ENCODE assay signal across 13 cellular contexts in genomic region chr1:156743367-156744302, GRCh38. TPM values are rescaled to one million over a fixed set of nuclear protein-coding genes. Genes with fewer than 3 reads are reported as not detected.
DNase-seq lines count a peak whose midpoint lies in the region; ATAC-seq, FAIRE-seq and TF ChIP-seq lines count a peak whose summit lies in the region.
"Had no signal": no experiment of that assay in that cellular context is flagged by ENCODE, and none has a peak within 500 bp of the region (broad histone marks: within the 10 kb centered on the region; RNA-seq: fewer than 3 reads in every experiment).

No MANE protein-coding gene starts in this region.

- H3K9me3 Mint-ChIP-seq in activated T-cell treated with anti-CD3 and anti-CD28 coated beads, Interleukin-2, amount 50 U/mL, for 72 hours: no peaks in the 10 kb centered on the region
- no peaks in the 10 kb centered on the region for H3K9me3 Mint-ChIP-seq in astrocyte (ENCODE audit: unreplicated experiment)

- H3K4me3 ChIP-seq in KMS-11 (IDR thresholded peaks at IDR 0.05; ENCODE audit: insufficient read depth, low read depth, low read length): no peak overlapping the region
- H3K4me3 ChIP-seq in astrocyte (ENCODE audit: insufficient read depth, low read depth, low read length): no peak overlapping the region
- H3K4me3 ChIP-seq in neuronal stem cell (ENCODE audit: low read length in 2 of 2): no peak overlapping the region
- no peak overlapping the region for H3K4me3 ChIP-seq in H7 (ENCODE audit: insufficient read depth, low read depth, low read length)
- H3K4me3 ChIP-seq: ovary, thyroid gland had no signal

- no CpG with 5 or more reads among the region's 14 CpGs for WGBS in neuronal stem cell (ENCODE audit: extremely low coverage in 2 of 2, insufficient read length in 2 of 2, insufficient replicate concordance in 1 of 2), 2 donors

- no peak overlapping the region for H2BK120ac ChIP-seq in neuronal stem cell (ENCODE audit: low read depth, low read length)

- no peaks in the 10 kb centered on the region for H3K9me3 ChIP-seq in astrocyte (ENCODE audit: insufficient read depth, low read depth, low read length)
- H3K9me3 ChIP-seq in neuronal stem cell (replicated peaks in 1 of 2; ENCODE audit: control insufficient read depth in 2 of 2, insufficient read depth in 1 of 2, low read depth in 1 of 2, low read length in 2 of 2): no peaks in the 10 kb centered on the region
- H3K9me3 ChIP-seq: ovary, thyroid gland had no signal

- peaks cover 7% of the 10 kb centered on the region for H3K79me1 ChIP-seq in neuronal stem cell (ENCODE audit: low read depth, low read length)

- H3K4me2 ChIP-seq in KMS-11 (peak overlapping the region; percentile 74; the same call in 1 of the 2 replicates), astrocyte (ENCODE audit: low read length) (no peak overlapping the region), neuronal stem cell (ENCODE audit: insufficient read depth, low read length, poor library complexity, severe bottlenecking) (no peak overlapping the region)

- H3K4me1 ChIP-seq in KMS-11 (ENCODE audit: low read depth, poor library complexity, severe bottlenecking) (peaks cover 79% of the 10 kb centered on the region), astrocyte (ENCODE audit: insufficient read depth, low read length) (peaks cover 35% of the 10 kb centered on the region), neuronal stem cell (ENCODE audit: control insufficient read depth in 2 of 2, insufficient read depth in 1 of 2, low read depth in 1 of 2, low read length in 2 of 2) (peaks cover 27 to 39% of the 10 kb centered on the region in 2 donors)

- no peaks in the 10 kb centered on the region for H3K27me3 Mint-ChIP-seq in activated T-cell treated with anti-CD3 and anti-CD28 coated beads, Interleukin-2, amount 50 U/mL, for 72 hours (ENCODE audit: low read depth)
- no peaks in the 10 kb centered on the region for H3K27me3 Mint-ChIP-seq in astrocyte (ENCODE audit: low read depth, unreplicated experiment)

- H3K27ac Mint-ChIP-seq in activated T-cell treated with anti-CD3 and anti-CD28 coated beads, Interleukin-2, amount 50 U/mL, for 72 hours: peak overlapping the region; percentile 72
- H3K27ac Mint-ChIP-seq in astrocyte (ENCODE audit: unreplicated experiment): no peak overlapping the region

- TF ChIP-seq CTCF in KMS-11 (conservative IDR thresholded peaks at IDR 0.05; ENCODE audit: low read depth, low read length) (no peak), astrocyte (IDR thresholded peaks at IDR 0.05; ENCODE audit: insufficient read depth, low read depth, low read length) (no peak)

- no peak for FAIRE-seq in astrocyte (lab: Jason Lieb, UNC)

- no peak overlapping the region for H2BK5ac ChIP-seq in neuronal stem cell (ENCODE audit: low read length)

- H3K4ac ChIP-seq in neuronal stem cell (ENCODE audit: low read length): no peak overlapping the region

- no peak overlapping the region for H2BK15ac ChIP-seq in neuronal stem cell (ENCODE audit: low read length)

- H4K91ac ChIP-seq in neuronal stem cell (ENCODE audit: low read depth, low read length, poor library complexity): no peak overlapping the region

- no peak overlapping the region for H2BK12ac ChIP-seq in neuronal stem cell (ENCODE audit: low read length)

- DNase-seq in activated T-cell treated with anti-CD3 and anti-CD28 coated beads, Interleukin-2, amount 50 U/mL, for 72 hours: no peak
- DNase-seq in activated T-cell treated with anti-CD3 and anti-CD28 coated beads for 4 hours: no peak
- DNase-seq in astrocyte (ENCODE audit: low read depth): no peak
- no peak for DNase-seq in neuronal stem cell (ENCODE audit: low spot score)
- DNase-seq in H7: no peak
- DNase-seq in SHP77 treated with DMSO at 0.1 percent for 48 hours (lab: John Stamatoyannopoulos, UW): no peak
- no peak for DNase-seq in stimulated activated CD4-positive, alpha-beta T cell treated with anti-CD3 and anti-CD28 coated beads, Interleukin-1b, Interleukin-23, amount 100 ng/mL, for 48 hours
- DNase-seq: activated CD4-positive, alpha-beta T cell treated with anti-CD3 and anti-CD28 coated beads for 48 hours; activated gamma-delta T cell treated with Interleukin-2 at 50 U/mL for 16 hours; DMS 273 treated with DMSO at 0.1 percent for 48 hours; thyroid gland had no signal

- H3K27ac ChIP-seq in KMS-11 (peak overlapping the region; percentile 72; the same call in 1 of the 2 replicates), astrocyte (ENCODE audit: low read depth, low read length) (no peak overlapping the region), neuronal stem cell (replicated peaks; ENCODE audit: low read length) (no peak overlapping the region)
- H3K27ac ChIP-seq: ovary, thyroid gland had no signal

- peaks cover 69% of the 10 kb centered on the region for H3K4me1 Mint-ChIP-seq in activated T-cell treated with anti-CD3 and anti-CD28 coated beads, Interleukin-2, amount 50 U/mL, for 72 hours (ENCODE audit: low read depth)
- peaks cover 35% of the 10 kb centered on the region for H3K4me1 Mint-ChIP-seq in astrocyte (ENCODE audit: low read depth, unreplicated experiment)

- H3K79me2 ChIP-seq in KMS-11 (ENCODE audit: insufficient read depth, low read depth): peaks cover 75% of the 10 kb centered on the region
- H3K79me2 ChIP-seq in astrocyte (ENCODE audit: insufficient read depth, low read length): peaks cover 67% of the 10 kb centered on the region

- H4K20me1 ChIP-seq in KMS-11 (ENCODE audit: insufficient read depth) (peaks cover 11% of the 10 kb centered on the region; the same call in 1 of the 2 replicates), astrocyte (ENCODE audit: insufficient read depth, low read length) (no peaks in the 10 kb centered on the region)

- no peak overlapping the region for H3K18ac ChIP-seq in neuronal stem cell (ENCODE audit: low read length)

- H3K27me3 ChIP-seq in KMS-11 (ENCODE audit: insufficient read depth, low read depth) (no peaks in the 10 kb centered on the region), astrocyte (ENCODE audit: insufficient read depth, low read length) (no peaks in the 10 kb centered on the region), neuronal stem cell (ENCODE audit: control insufficient read depth in 3 of 3, insufficient read depth in 3 of 3, low read depth in 1 of 3, low read length in 3 of 3) (no peaks in the 10 kb centered on the region), H7 (ENCODE audit: control insufficient read depth, insufficient read depth, low read length) (no peaks in the 10 kb centered on the region)
- H3K27me3 ChIP-seq: ovary, thyroid gland had no signal

- H3K36me3 ChIP-seq in KMS-11 (ENCODE audit: insufficient read depth) (no peaks in the 10 kb centered on the region; the same call in 1 of the 2 replicates), astrocyte (ENCODE audit: insufficient read depth, low read length) (peaks cover 4% of the 10 kb centered on the region), neuronal stem cell (replicated peaks in 1 of 2; ENCODE audit: control insufficient read depth in 2 of 2, insufficient read depth in 2 of 2, low read length in 2 of 2) (peaks cover 24 to 53% of the 10 kb centered on the region in 2 donors), H7 (replicated peaks; ENCODE audit: control insufficient read depth, insufficient read depth, low read length) (peaks cover 11% of the 10 kb centered on the region)
- H3K36me3 ChIP-seq: ovary had no signal

- no peak overlapping the region for H2AFZ ChIP-seq in KMS-11 (ENCODE audit: low read depth)
- no peak overlapping the region for H2AFZ ChIP-seq in astrocyte (ENCODE audit: low read depth, low read length)
- H2AFZ ChIP-seq in neuronal stem cell (ENCODE audit: low read length): no peak overlapping the region

- peak overlapping the region; percentile 43 for H3K23ac ChIP-seq in neuronal stem cell (ENCODE audit: low read depth, low read length, poor library complexity)

- H3K9ac ChIP-seq in KMS-11 (no peak overlapping the region), astrocyte (ENCODE audit: low read length) (no peak overlapping the region), neuronal stem cell (ENCODE audit: low read depth, low read length, poor library complexity) (no peak overlapping the region)

- no peak overlapping the region for H2AK5ac ChIP-seq in neuronal stem cell (ENCODE audit: low read depth, low read length)

- H3K4me3 Mint-ChIP-seq in activated T-cell treated with anti-CD3 and anti-CD28 coated beads, Interleukin-2, amount 50 U/mL, for 72 hours: peak overlapping the region in 1 of 2 donors; percentile 53
- peak overlapping the region; percentile 69 for H3K4me3 Mint-ChIP-seq in astrocyte (ENCODE audit: unreplicated experiment)

- no peak for ATAC-seq in activated T-cell treated with anti-CD3 and anti-CD28 coated beads, Interleukin-2, amount 50 U/mL, for 72 hours (replicated peaks in 1 of 2)

- H3K36me3 Mint-ChIP-seq in activated T-cell treated with anti-CD3 and anti-CD28 coated beads, Interleukin-2, amount 50 U/mL, for 72 hours (ENCODE audit: insufficient read depth in 2 of 2): peaks cover 7 to 16% of the 10 kb centered on the region in 2 donors
- H3K36me3 Mint-ChIP-seq in astrocyte (ENCODE audit: low read depth, unreplicated experiment): peaks cover 15% of the 10 kb centered on the region

- no peak overlapping the region for H3K14ac ChIP-seq in neuronal stem cell (ENCODE audit: low read length)

- no peak overlapping the region for H4K8ac ChIP-seq in neuronal stem cell (ENCODE audit: low read depth, low read length)

RNA-seq across cellular contexts. Expression of gene MRPL24, which starts 2.7 kb away (rescaled TPM):
- 10 to 100 TPM; 45.9 to 67.8 TPM for total RNA-seq in activated T-cell treated with anti-CD3 and anti-CD28 coated beads, Interleukin-2, amount 50 U/mL, for 72 hours
- total RNA-seq in astrocyte: 37.4 and 46.5 TPM in 2 replicates
- 31.9 TPM for polyA plus RNA-seq in neuronal stem cell (2013, experiment 1 of 2)
- polyA plus RNA-seq in neuronal stem cell (2013, experiment 2 of 2): 30.3 TPM
- 92.1 and 105 TPM in 2 replicates for total RNA-seq in H7 (2014; rRNA removed; shearing (Covaris generic))

RNA-seq across cellular contexts. Expression of gene HDGF, which starts 7.8 kb away (rescaled TPM):
- total RNA-seq in activated T-cell treated with anti-CD3 and anti-CD28 coated beads, Interleukin-2, amount 50 U/mL, for 72 hours: 100 to 1,000 TPM; 185 to 217 TPM
- total RNA-seq in astrocyte: 179 and 190 TPM in 2 replicates
- 450 TPM for polyA plus RNA-seq in neuronal stem cell (2013, experiment 1 of 2)
- polyA plus RNA-seq in neuronal stem cell (2013, experiment 2 of 2): 442 TPM
- 408 and 515 TPM in 2 replicates for total RNA-seq in H7 (2014; rRNA removed; shearing (Covaris generic))

RNA-seq across cellular contexts. Expression of gene ISG20L2, which starts 15.1 kb away (rescaled TPM):
- total RNA-seq in activated T-cell treated with anti-CD3 and anti-CD28 coated beads, Interleukin-2, amount 50 U/mL, for 72 hours: 10 to 100 TPM; 36.3 to 37.1 TPM
- 30.1 and 33.4 TPM in 2 replicates for total RNA-seq in astrocyte
- 32.9 TPM for polyA plus RNA-seq in neuronal stem cell (2013, experiment 1 of 2)
- polyA plus RNA-seq in neuronal stem cell (2013, experiment 2 of 2): 33.3 TPM
- total RNA-seq in H7 (2014; rRNA removed; shearing (Covaris generic)): 55.2 and 56.4 TPM in 2 replicates

RNA-seq across cellular contexts. Expression of gene METTL25B, which starts 15.4 kb away (rescaled TPM):
- total RNA-seq in activated T-cell treated with anti-CD3 and anti-CD28 coated beads, Interleukin-2, amount 50 U/mL, for 72 hours: 100 to 1,000 TPM in 1 of 2 donors, 10 to 100 TPM in 1; 90.5 to 100 TPM
- 9.9 and 11.1 TPM in 2 replicates for total RNA-seq in astrocyte
- polyA plus RNA-seq in neuronal stem cell (2013, experiment 1 of 2): 48.9 TPM
- 45.3 TPM for polyA plus RNA-seq in neuronal stem cell (2013, experiment 2 of 2)
- 25.7 and 33.1 TPM in 2 replicates for total RNA-seq in H7 (2014; rRNA removed; shearing (Covaris generic))

RNA-seq across cellular contexts. Expression of gene PRCC, which starts 23.7 kb away (rescaled TPM):
- 10 to 100 TPM; 67.7 to 84.4 TPM for total RNA-seq in activated T-cell treated with anti-CD3 and anti-CD28 coated beads, Interleukin-2, amount 50 U/mL, for 72 hours
- 75.5 and 78.3 TPM in 2 replicates for total RNA-seq in astrocyte
- polyA plus RNA-seq in neuronal stem cell (2013, experiment 1 of 2): 136 TPM
- 127 TPM for polyA plus RNA-seq in neuronal stem cell (2013, experiment 2 of 2)
- total RNA-seq in H7 (2014; rRNA removed; shearing (Covaris generic)): 90.6 and 107 TPM in 2 replicates
